8 cellular contexts compared by ENCODE assay signal in the genomic region with DNA sequence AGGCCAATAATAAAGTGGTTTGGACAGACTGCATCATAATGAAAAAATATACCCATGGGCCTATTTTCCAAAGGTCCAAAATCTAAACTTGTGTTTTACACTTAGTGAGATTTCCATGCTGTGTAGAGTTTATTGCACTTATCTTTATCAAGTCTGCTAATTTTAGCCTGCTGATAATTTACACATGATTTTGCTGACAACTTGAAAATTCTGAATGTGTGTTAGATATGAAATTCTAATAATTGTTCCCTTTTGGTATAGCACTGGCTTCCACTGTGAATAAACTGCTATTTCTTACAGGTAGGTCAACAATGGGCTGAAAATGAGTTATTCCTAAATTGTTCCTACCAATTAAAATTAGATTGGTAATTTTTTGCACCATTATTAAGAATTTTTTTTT.
"Had no signal": no experiment of that assay in that cellular context is flagged by ENCODE, and none has a peak within 500 bp of the region (broad histone marks: within the 10 kb centered on the region; RNA-seq: fewer than 3 reads in every experiment).

No MANE protein-coding gene starts in this region.

- H3K36me3 Mint-ChIP-seq: IgD-negative memory B cell had no signal

- DNase-seq: IMR-90, KBM-7, KG1 had no signal

- H3K4me3 ChIP-seq: K562 had no signal

- H3K27me3 Mint-ChIP-seq: IgD-negative memory B cell had no signal

- H3K4me2 ChIP-seq: KMS-11 had no signal

- H3K4me1 Mint-ChIP-seq: IgD-negative memory B cell had no signal

- H3K9ac ChIP-seq: KMS-11 had no signal

- H3K27ac Mint-ChIP-seq: IgD-negative memory B cell had no signal

- H3K4me3 Mint-ChIP-seq: IgD-negative memory B cell had no signal

- FAIRE-seq: HTR-8/SVneo, K562 had no signal

- H3K27ac ChIP-seq: HL-60, KMS-11 had no signal

- ATAC-seq: K562 had no signal
